In the genomic region with DNA sequence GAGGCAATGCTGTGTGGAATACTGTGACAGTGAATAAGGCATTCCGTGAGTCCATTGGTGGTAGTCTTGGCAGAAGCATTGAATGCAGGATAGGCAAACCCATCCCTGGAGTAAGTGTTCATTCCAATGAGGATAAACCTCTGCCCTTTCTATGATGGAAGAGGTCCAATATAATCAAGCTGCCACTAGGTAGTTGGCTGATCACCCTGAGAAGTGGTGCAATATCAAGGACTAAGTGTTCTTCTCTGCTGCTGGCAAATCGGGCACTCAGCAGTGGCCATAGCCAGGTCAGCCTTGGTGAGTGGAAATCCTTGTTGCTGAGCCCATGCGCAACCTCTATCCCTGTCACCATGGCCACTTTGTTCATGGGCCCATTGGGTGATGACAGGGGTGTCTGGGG, we compare ENCODE assay signal across 8 cellular contexts.
"Had no signal": no experiment of that assay in that cellular context is flagged by ENCODE, and none has a peak within 500 bp of the region (broad histone marks: within the 10 kb centered on the region; RNA-seq: fewer than 3 reads in every experiment).

No MANE protein-coding gene starts in this region.

- DNase-seq: GDM1, GF-D8 had no signal

- H3K4me3 ChIP-seq: GM12878 had no signal

- ATAC-seq: GM12878 had no signal

- FAIRE-seq: G401.6, GM12878, GM12891, GM12892, GM18507, GM19239 had no signal
